In genomic region chrX:21958888-21959287, GRCh38 we compare ENCODE assay signal across 28 cellular contexts. TPM values are rescaled to one million over a fixed set of nuclear protein-coding genes. Genes with fewer than 3 reads are reported as not detected.
A peak's percentile ranks its signal among the peaks of the same experiment; 100 is the strongest.
DNase-seq lines count a peak whose midpoint lies in the region; FAIRE-seq and TF ChIP-seq lines count a peak whose summit lies in the region.
"Had no signal": no experiment of that assay in that cellular context is flagged by ENCODE, and none has a peak within 500 bp of the region (broad histone marks: within the 10 kb centered on the region; RNA-seq: fewer than 3 reads in every experiment).

No MANE protein-coding gene starts in this region.

- no peaks in the 10 kb centered on the region for H4K20me1 ChIP-seq in neural progenitor cell (ENCODE audit: low read depth)

- peaks cover 11% of the 10 kb centered on the region for H3K4me1 Mint-ChIP-seq in neural progenitor cell

- H3K4me3 ChIP-seq in fibroblast of villous mesenchyme (ENCODE audit: low read depth, low read length) (no peak overlapping the region), neural progenitor cell (no peak overlapping the region)
- H3K4me3 ChIP-seq: A549, ascending aorta, esophagus muscularis mucosa, HAP-1, left ventricle myocardium inferior, spleen, tibial nerve had no signal

- DNase-seq in DMS 273 (lab: John Stamatoyannopoulos, UW; ENCODE audit: unreplicated experiment): peak; percentile 85
- no peak for DNase-seq in HTR-8/SVneo (ENCODE audit: insufficient read length, low spot score)
- peak; percentile 8 for DNase-seq in SIG-M5 (lab: John Stamatoyannopoulos, UW)
- DNase-seq in fibroblast of villous mesenchyme (ENCODE audit: low read depth): peak; percentile 88
- DNase-seq in activated effector memory CD4-positive, alpha-beta T cell treated with Interleukin-2 at 50 U/mL for 16 hours: no peak
- DNase-seq in neural progenitor cell (ENCODE audit: low spot score): no peak
- no peak for DNase-seq in DMS79 treated with DMSO at 0.1 percent for 48 hours (lab: John Stamatoyannopoulos, UW)
- DNase-seq in NCI-H187 treated with DMSO at 0.1 percent for 48 hours (lab: John Stamatoyannopoulos, UW): no peak
- DNase-seq: activated CD4-positive, alpha-beta T cell treated with anti-CD3 and anti-CD28 coated beads for 4 hours; activated CD8-positive, alpha-beta memory T cell treated with anti-CD3 and anti-CD28 coated beads for 24 hours; activated gamma-delta T cell; activated naive CD8-positive, alpha-beta T cell treated with anti-CD3 and anti-CD28 coated beads, Interleukin-2, amount 10 ng/mL, durations not matched to agents 7 days and 5 days; AML-193; CD4-positive, alpha-beta T cell; left ventricle myocardium inferior; naive thymus-derived CD4-positive, alpha-beta T cell; NCI-H2081; NCI-H2227 treated with DMSO at 0.1 percent for 48 hours; NCI-H69; occipital lobe; spleen; T-helper 17 cell had no signal

- H3K27me3 ChIP-seq in neural progenitor cell: no peaks in the 10 kb centered on the region
- H3K27me3 ChIP-seq: ascending aorta, esophagus muscularis mucosa, spleen had no signal

- peaks cover 45% of the 10 kb centered on the region for H3K36me3 Mint-ChIP-seq in neural progenitor cell

- H3K79me2 ChIP-seq in neural progenitor cell (ENCODE audit: low read depth): peaks cover 100% of the 10 kb centered on the region

- H3K9me3 ChIP-seq in neural progenitor cell (ENCODE audit: low read depth): no peaks in the 10 kb centered on the region
- H3K9me3 ChIP-seq: A549, ascending aorta, esophagus muscularis mucosa, HAP-1, left ventricle myocardium inferior, spleen, tibial nerve had no signal

- no peak overlapping the region for H3K4me3 Mint-ChIP-seq in neural progenitor cell
- H3K4me3 Mint-ChIP-seq: activated naive CD8-positive, alpha-beta T cell treated with anti-CD3 and anti-CD28 coated beads, Interleukin-2, amount 10 ng/mL, durations not matched to agents 7 days and 5 days; CD4-positive, alpha-beta T cell; naive thymus-derived CD4-positive, alpha-beta T cell; T-helper 17 cell had no signal

- no peak overlapping the region for H3K27ac Mint-ChIP-seq in neural progenitor cell
- H3K27ac Mint-ChIP-seq: activated naive CD8-positive, alpha-beta T cell treated with anti-CD3 and anti-CD28 coated beads, Interleukin-2, amount 10 ng/mL, durations not matched to agents 7 days and 5 days had no signal

- H3F3A ChIP-seq in neural progenitor cell (ENCODE audit: low read depth): no peaks in the 10 kb centered on the region

- peak; percentile 49 for FAIRE-seq in HTR-8/SVneo (lab: Jason Lieb, UNC)
- FAIRE-seq: A549 had no signal

- H3K4me2 ChIP-seq in neural progenitor cell: no peak overlapping the region
- H3K4me2 ChIP-seq: A549 had no signal

- no peaks in the 10 kb centered on the region for H3K27me3 Mint-ChIP-seq in neural progenitor cell (ENCODE audit: insufficient read depth, low read depth)
- H3K27me3 Mint-ChIP-seq: activated naive CD8-positive, alpha-beta T cell treated with anti-CD3 and anti-CD28 coated beads, Interleukin-2, amount 10 ng/mL, durations not matched to agents 7 days and 5 days; CD4-positive, alpha-beta T cell; naive thymus-derived CD4-positive, alpha-beta T cell; T-helper 17 cell had no signal

- no peak overlapping the region for H2AFZ ChIP-seq in neural progenitor cell (replicated peaks)

- peaks cover 2% of the 10 kb centered on the region for H3K4me1 ChIP-seq in neural progenitor cell

- TF ChIP-seq CTCF in fibroblast of villous mesenchyme (IDR thresholded peaks at IDR 0.05; ENCODE audit: insufficient read depth, low read depth, low read length): no peak
- TF ChIP-seq CTCF in neural progenitor cell (IDR thresholded peaks at IDR 0.05): no peak

- no peaks in the 10 kb centered on the region for H3K36me3 ChIP-seq in neural progenitor cell
- H3K36me3 ChIP-seq: ascending aorta, esophagus muscularis mucosa, left ventricle myocardium inferior, spleen, tibial nerve had no signal

- H3K9ac ChIP-seq in neural progenitor cell: no peak overlapping the region

- no peak overlapping the region for H3K27ac ChIP-seq in neural progenitor cell
- H3K27ac ChIP-seq: A549, ascending aorta, esophagus muscularis mucosa, left ventricle myocardium inferior, spleen, tibial nerve, VCaP had no signal

- H3K9me3 Mint-ChIP-seq in neural progenitor cell: peaks cover 36% of the 10 kb centered on the region
- H3K9me3 Mint-ChIP-seq: activated naive CD8-positive, alpha-beta T cell treated with anti-CD3 and anti-CD28 coated beads, Interleukin-2, amount 10 ng/mL, durations not matched to agents 7 days and 5 days; CD4-positive, alpha-beta T cell; naive thymus-derived CD4-positive, alpha-beta T cell had no signal

RNA-seq across cellular contexts. Expression of gene SMS, which starts 18.4 kb away (rescaled TPM):
- 133 and 190 TPM in 2 replicates for total RNA-seq in fibroblast of villous mesenchyme
- 105 and 142 TPM in 2 replicates for total RNA-seq in neural progenitor cell (ENCODE audit: low replicate concordance)

Comparison
In these comparisons a context has a peak if more than half of its experiments do, and no peak if none do; other contexts are left out.
1. DNase-seq: peak in DMS 273 (single experiment), SIG-M5 (single experiment) and fibroblast of villous mesenchyme (single experiment); none in HTR-8/SVneo (single experiment), activated effector memory CD4-positive, alpha-beta T cell treated with Interleukin-2 at 50 U/mL for 16 hours (single experiment), neural progenitor cell (single experiment), DMS79 treated with DMSO at 0.1 percent for 48 hours (single experiment) and NCI-H187 treated with DMSO at 0.1 percent for 48 hours (single experiment).